Comparison of ENCODE assay signal across 1 cellular context in the genomic region with DNA sequence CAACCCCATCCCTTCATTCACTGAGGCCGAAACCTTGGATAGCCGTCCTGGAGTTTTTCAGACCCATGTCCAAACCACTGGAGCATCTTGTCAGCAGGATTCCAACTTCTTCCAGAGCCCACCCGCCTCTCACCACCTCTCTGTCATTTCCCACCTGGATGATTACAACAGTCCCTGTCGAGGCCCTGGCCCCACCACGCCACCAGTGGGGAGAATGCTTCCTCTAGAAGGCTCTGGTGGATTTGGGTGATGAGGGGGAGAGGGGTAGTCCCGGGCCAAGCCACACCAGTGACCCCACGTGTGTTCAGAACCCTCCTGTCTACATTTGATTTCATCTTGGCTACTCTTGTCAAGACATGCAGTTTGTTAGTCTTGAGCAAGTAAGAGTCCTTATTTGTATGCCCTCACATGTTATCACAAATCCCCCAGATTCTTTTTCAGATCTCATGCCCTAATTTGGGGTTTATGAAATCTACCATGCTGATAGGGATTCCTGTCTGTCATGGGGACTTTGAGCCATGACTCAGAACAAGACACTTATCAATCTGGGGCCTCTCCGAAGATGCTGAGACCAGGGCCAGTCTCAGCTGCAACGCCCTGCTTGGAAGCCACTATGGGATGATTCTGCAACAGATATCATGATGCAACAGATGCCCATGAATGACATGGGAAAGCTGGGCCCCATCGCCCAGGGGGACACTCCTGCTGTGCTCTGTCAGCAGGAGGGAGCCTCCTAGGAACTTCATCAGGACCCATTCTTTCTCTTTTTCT.
TF ChIP-seq lines count a peak whose summit lies in the region.

No MANE protein-coding gene starts in this region.

TF ChIP-seq in A549, 52 proteins besides CTCF, POLR2A, EP300 and RAD21 (continued from another document):
- TF ChIP-seq, protein P1, sequence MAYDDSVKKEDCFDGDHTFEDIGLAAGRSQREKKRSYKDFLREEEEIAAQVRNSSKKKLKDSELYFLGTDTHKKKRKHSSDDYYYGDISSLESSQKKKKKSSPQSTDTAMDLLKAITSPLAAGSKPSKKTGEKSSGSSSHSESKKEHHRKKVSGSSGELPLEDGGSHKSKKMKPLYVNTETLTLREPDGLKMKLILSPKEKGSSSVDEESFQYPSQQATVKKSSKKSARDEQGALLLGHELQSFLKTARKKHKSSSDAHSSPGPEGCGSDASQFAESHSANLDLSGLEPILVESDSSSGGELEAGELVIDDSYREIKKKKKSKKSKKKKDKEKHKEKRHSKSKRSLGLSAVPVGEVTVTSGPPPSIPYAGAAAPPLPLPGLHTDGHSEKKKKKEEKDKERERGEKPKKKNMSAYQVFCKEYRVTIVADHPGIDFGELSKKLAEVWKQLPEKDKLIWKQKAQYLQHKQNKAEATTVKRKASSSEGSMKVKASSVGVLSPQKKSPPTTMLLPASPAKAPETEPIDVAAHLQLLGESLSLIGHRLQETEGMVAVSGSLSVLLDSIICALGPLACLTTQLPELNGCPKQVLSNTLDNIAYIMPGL (CRISPR knock-in tag; IDR thresholded peaks at IDR 0.05; ENCODE audit: borderline replicate concordance): no peak
- TF ChIP-seq JUN (IDR thresholded peaks at IDR 0.05) (0 out of 5 replicates have a peak, but pooled peaks of 1 of the 2 experiments have one; percentile 19), CBX8 (IDR thresholded peaks at IDR 0.05) (no peak)
- TF ChIP-seq, protein P2, sequence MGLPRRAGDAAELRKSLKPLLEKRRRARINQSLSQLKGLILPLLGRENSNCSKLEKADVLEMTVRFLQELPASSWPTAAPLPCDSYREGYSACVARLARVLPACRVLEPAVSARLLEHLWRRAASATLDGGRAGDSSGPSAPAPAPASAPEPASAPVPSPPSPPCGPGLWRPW (IDR thresholded peaks at IDR 0.05): no peak
